Comparison of ENCODE assay signal across 2 cellular contexts in genomic region chr11:94515398-94515797, GRCh38.
A peak's percentile ranks its signal among the peaks of the same experiment; 100 is the strongest.
TF ChIP-seq lines count a peak whose summit lies in the region.

No MANE protein-coding gene starts in this region.

TF ChIP-seq in HepG2, 621 proteins besides CTCF, POLR2A, EP300 and RAD21:
- no peak for TF ChIP-seq ZNF670 (CRISPR knock-in tag; IDR thresholded peaks at IDR 0.05; ENCODE audit: borderline replicate concordance)
- TF ChIP-seq POGZ (CRISPR knock-in tag; IDR thresholded peaks at IDR 0.05) = no peak
- no peak for TF ChIP-seq TBL1XR1 (IDR thresholded peaks at IDR 0.05; ENCODE audit: borderline replicate concordance, low read length, partially characterized antibody)
- 0 out of 2 replicates have a peak, but pooled peaks have one; percentile 67 for TF ChIP-seq ZNF512 (CRISPR knock-in tag; IDR thresholded peaks at IDR 0.05)
- TF ChIP-seq FOXM1 (CRISPR knock-in tag; IDR thresholded peaks at IDR 0.05) = no peak
- no peak for TF ChIP-seq ZNF446 (CRISPR knock-in tag; IDR thresholded peaks at IDR 0.05)
- peak; percentile 74 for TF ChIP-seq SRSF9 (IDR thresholded peaks at IDR 0.05; ENCODE audit: borderline replicate concordance, insufficient read depth, low read depth, low read length, poor library complexity, severe bottlenecking)

TF ChIP-seq in WTC11, 78 proteins besides CTCF, POLR2A, EP300 and RAD21:
- 0 out of 2 replicates have a peak, but pooled peaks have one; percentile 66 for TF ChIP-seq ZNF512 (CRISPR knock-in tag; IDR thresholded peaks at IDR 0.05; ENCODE audit: borderline replicate concordance)
- TF ChIP-seq, protein P1, sequence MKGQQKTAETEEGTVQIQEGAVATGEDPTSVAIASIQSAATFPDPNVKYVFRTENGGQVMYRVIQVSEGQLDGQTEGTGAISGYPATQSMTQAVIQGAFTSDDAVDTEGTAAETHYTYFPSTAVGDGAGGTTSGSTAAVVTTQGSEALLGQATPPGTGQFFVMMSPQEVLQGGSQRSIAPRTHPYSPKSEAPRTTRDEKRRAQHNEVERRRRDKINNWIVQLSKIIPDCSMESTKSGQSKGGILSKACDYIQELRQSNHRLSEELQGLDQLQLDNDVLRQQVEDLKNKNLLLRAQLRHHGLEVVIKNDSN (CRISPR knock-in tag; IDR thresholded peaks at IDR 0.05) = no peak
